25 cellular contexts compared by ENCODE assay signal in genomic region chr14:21227981-21228380, GRCh38. TPM values are rescaled to one million over a fixed set of nuclear protein-coding genes. Genes with fewer than 3 reads are reported as not detected.
DNase-seq lines count a peak whose midpoint lies in the region; ATAC-seq and TF ChIP-seq lines count a peak whose summit lies in the region.
"Had no signal": no experiment of that assay in that cellular context is flagged by ENCODE, and none has a peak within 500 bp of the region (broad histone marks: within the 10 kb centered on the region; RNA-seq: fewer than 3 reads in every experiment).

No MANE protein-coding gene starts in this region.

- DNase-seq in activated naive CD8-positive, alpha-beta T cell treated with anti-CD3 and anti-CD28 coated beads for 36 hours: no peak
- DNase-seq in SK-N-MC (ENCODE audit: low read depth, low spot score) (no peak), endodermal cell (no peak), NCI-H2196 treated with DMSO at 0.1 percent for 48 hours (lab: John Stamatoyannopoulos, UW; ENCODE audit: unreplicated experiment) (no peak), GM19240 (ENCODE audit: insufficient read length, low spot score) (no peak), NCI-H187 treated with DMSO at 0.1 percent for 48 hours (lab: John Stamatoyannopoulos, UW) (no peak)
- no peak for DNase-seq in natural killer cell treated with Interleukin-12 subunit alpha and Interleukin-12 subunit beta and Interleukin-15 and Interleukin-18, amount 100 ng/mL, for 72 hours (ENCODE audit: low spot score)
- DNase-seq: activated CD4-positive, alpha-beta T cell treated with anti-CD3 and anti-CD28 coated beads, Interleukin-2, amount 50 U/mL, for 4 hours; aorta; central memory CD4-positive, alpha-beta T cell; IMR-90; left lung; midbrain; NCI-H1105; NCI-H2081 treated with DMSO at 0.1 percent for 48 hours; nephron progenitor cell; stimulated activated naive CD8-positive, alpha-beta T cell treated with anti-CD3 and anti-CD28 coated beads, Interleukin-15, Interleukin-2, amounts not matched to agents 100 U/mL and 50 U/mL, for 24 hours; thyroid gland had no signal

- peaks cover 15% of the 10 kb centered on the region for H3K36me3 Mint-ChIP-seq in activated naive CD8-positive, alpha-beta T cell
- H3K36me3 Mint-ChIP-seq in activated naive CD8-positive, alpha-beta T cell treated with anti-CD3 and anti-CD28 coated beads for 36 hours: peaks cover 60% of the 10 kb centered on the region
- H3K36me3 Mint-ChIP-seq in endodermal cell (ENCODE audit: low read depth): peaks cover 84% of the 10 kb centered on the region
- peaks cover 53% of the 10 kb centered on the region for H3K36me3 Mint-ChIP-seq in natural killer cell treated with Interleukin-12 subunit alpha and Interleukin-12 subunit beta and Interleukin-15 and Interleukin-18, amount 100 ng/mL, for 72 hours

- H3K4me3 ChIP-seq in SK-N-MC (no peak overlapping the region), endodermal cell (ENCODE audit: low read length) (no peak overlapping the region)
- H3K4me3 ChIP-seq: left lung, thyroid gland had no signal

- WGBS in endodermal cell (ENCODE audit: insufficient coverage in 1 of 2, insufficient read length in 1 of 2), 2 experiments: 96 to 100% methylated on average over 1 of the region's 1 CpG

- H3K4me3 Mint-ChIP-seq in activated naive CD8-positive, alpha-beta T cell: no peak overlapping the region
- no peak overlapping the region for H3K4me3 Mint-ChIP-seq in activated naive CD8-positive, alpha-beta T cell treated with anti-CD3 and anti-CD28 coated beads for 36 hours
- H3K4me3 Mint-ChIP-seq in endodermal cell: no peak overlapping the region
- peak overlapping the region; percentile 21 for H3K4me3 Mint-ChIP-seq in natural killer cell treated with Interleukin-12 subunit alpha and Interleukin-12 subunit beta and Interleukin-15 and Interleukin-18, amount 100 ng/mL, for 72 hours
- H3K4me3 Mint-ChIP-seq: activated naive CD4-positive, alpha-beta T cell treated with anti-CD3 and anti-CD28 coated beads, Interleukin-2, amount 50 U/mL, for 24 hours; nephron progenitor cell; T-helper 2 cell treated with Interferon-gamma antibody and Interleukin-4, amounts not matched to agents 5 μg/mL and 100 μg/mL, for 36 hours had no signal

- H3K9me3 ChIP-seq in SK-N-MC (ENCODE audit: low read depth, low read length) (no peaks in the 10 kb centered on the region), endodermal cell (ENCODE audit: control insufficient read depth, low read length) (no peaks in the 10 kb centered on the region)
- H3K9me3 ChIP-seq: left lung, thyroid gland had no signal

- H3K36me3 ChIP-seq in SK-N-MC (ENCODE audit: insufficient read depth, low read length) (peaks cover 100% of the 10 kb centered on the region), endodermal cell (ENCODE audit: control insufficient read depth, insufficient read depth, low read length) (peaks cover 99% of the 10 kb centered on the region)

- H3K4me1 ChIP-seq in endodermal cell (ENCODE audit: control insufficient read depth, insufficient read depth, low read length): no peaks in the 10 kb centered on the region
- H3K4me1 ChIP-seq: thyroid gland had no signal

- no peaks in the 10 kb centered on the region for H3K27me3 Mint-ChIP-seq in activated naive CD8-positive, alpha-beta T cell
- no peaks in the 10 kb centered on the region for H3K27me3 Mint-ChIP-seq in activated naive CD8-positive, alpha-beta T cell treated with anti-CD3 and anti-CD28 coated beads for 36 hours
- no peaks in the 10 kb centered on the region for H3K27me3 Mint-ChIP-seq in endodermal cell (ENCODE audit: insufficient read depth)
- H3K27me3 Mint-ChIP-seq in natural killer cell treated with Interleukin-12 subunit alpha and Interleukin-12 subunit beta and Interleukin-15 and Interleukin-18, amount 100 ng/mL, for 72 hours: no peaks in the 10 kb centered on the region
- H3K27me3 Mint-ChIP-seq: activated naive CD4-positive, alpha-beta T cell treated with anti-CD3 and anti-CD28 coated beads, Interleukin-2, amount 50 U/mL, for 24 hours had no signal

- H3K27ac ChIP-seq in SK-N-MC (peak overlapping the region; percentile 12; the same call in 1 of the 2 replicates), endodermal cell (ENCODE audit: low read depth, low read length) (no peak overlapping the region)
- H3K27ac ChIP-seq: left lung, thyroid gland had no signal

- H3K27ac Mint-ChIP-seq in activated naive CD8-positive, alpha-beta T cell: peak overlapping the region; percentile 22
- H3K27ac Mint-ChIP-seq in activated naive CD8-positive, alpha-beta T cell treated with anti-CD3 and anti-CD28 coated beads for 36 hours: no peak overlapping the region
- H3K27ac Mint-ChIP-seq in endodermal cell: peak overlapping the region; percentile 48
- peak overlapping the region; percentile 11 to 55 for H3K27ac Mint-ChIP-seq in natural killer cell treated with Interleukin-12 subunit alpha and Interleukin-12 subunit beta and Interleukin-15 and Interleukin-18, amount 100 ng/mL, for 72 hours
- H3K27ac Mint-ChIP-seq: activated naive CD4-positive, alpha-beta T cell treated with anti-CD3 and anti-CD28 coated beads, Interleukin-2, amount 50 U/mL, for 24 hours; nephron progenitor cell; T-helper 2 cell treated with Interferon-gamma antibody and Interleukin-4, amounts not matched to agents 5 μg/mL and 100 μg/mL, for 36 hours had no signal

- ATAC-seq in natural killer cell treated with Interleukin-12 subunit alpha and Interleukin-12 subunit beta and Interleukin-15 and Interleukin-18, amount 100 ng/mL, for 72 hours: no peak
- ATAC-seq: left lung; sciatic nerve; SK-N-SH treated with all-trans-retinoic acid at 6 μM for 48 hours; stimulated activated naive CD8-positive, alpha-beta T cell treated with anti-CD3 and anti-CD28 coated beads, Interleukin-15, Interleukin-2, amounts not matched to agents 100 U/mL and 50 U/mL, for 24 hours had no signal

- TF ChIP-seq CTCF in endodermal cell (conservative IDR thresholded peaks at IDR 0.05): no peak

- H3K9ac ChIP-seq in SK-N-MC (ENCODE audit: insufficient read length) (no peak overlapping the region), endodermal cell (ENCODE audit: extremely low read depth, low read length, poor library complexity, severe bottlenecking) (no peak overlapping the region)

- no peaks in the 10 kb centered on the region for H3K9me3 Mint-ChIP-seq in activated naive CD8-positive, alpha-beta T cell (ENCODE audit: low read depth)
- H3K9me3 Mint-ChIP-seq in activated naive CD8-positive, alpha-beta T cell treated with anti-CD3 and anti-CD28 coated beads for 36 hours: no peaks in the 10 kb centered on the region
- no peaks in the 10 kb centered on the region for H3K9me3 Mint-ChIP-seq in endodermal cell
- no peaks in the 10 kb centered on the region for H3K9me3 Mint-ChIP-seq in natural killer cell treated with Interleukin-12 subunit alpha and Interleukin-12 subunit beta and Interleukin-15 and Interleukin-18, amount 100 ng/mL, for 72 hours
- H3K9me3 Mint-ChIP-seq: activated naive CD4-positive, alpha-beta T cell treated with anti-CD3 and anti-CD28 coated beads, Interleukin-2, amount 50 U/mL, for 24 hours; nephron progenitor cell; T-helper 2 cell treated with Interferon-gamma antibody and Interleukin-4, amounts not matched to agents 5 μg/mL and 100 μg/mL, for 36 hours had no signal

- H3K27me3 ChIP-seq in endodermal cell (ENCODE audit: control insufficient read depth, insufficient read depth, low read length, poor library complexity, severe bottlenecking): no peaks in the 10 kb centered on the region
- H3K27me3 ChIP-seq: left lung, thyroid gland had no signal

- H3K4me1 Mint-ChIP-seq in activated naive CD8-positive, alpha-beta T cell (ENCODE audit: low read depth): peaks cover 73% of the 10 kb centered on the region
- H3K4me1 Mint-ChIP-seq in activated naive CD8-positive, alpha-beta T cell treated with anti-CD3 and anti-CD28 coated beads for 36 hours: peaks cover 56% of the 10 kb centered on the region
- peaks cover 9% of the 10 kb centered on the region for H3K4me1 Mint-ChIP-seq in endodermal cell
- peaks cover 54 to 61% of the 10 kb centered on the region in 2 donors for H3K4me1 Mint-ChIP-seq in natural killer cell treated with Interleukin-12 subunit alpha and Interleukin-12 subunit beta and Interleukin-15 and Interleukin-18, amount 100 ng/mL, for 72 hours (ENCODE audit: low read depth in 2 of 2)

RNA-seq across cellular contexts. Expression of gene HNRNPC, which starts 41.3 kb away (rescaled TPM):
- total RNA-seq in activated naive CD8-positive, alpha-beta T cell treated with anti-CD3 and anti-CD28 coated beads for 36 hours: 1,000 to 10,000 TPM; 1,256 to 1,302 TPM
- 1,000 to 10,000 TPM in 1 of 2 donors, 100 to 1,000 TPM in 1; 751 to 1,003 TPM for total RNA-seq in endodermal cell
- polyA plus RNA-seq in endodermal cell (2013, experiment 1 of 2): 966 TPM
- polyA plus RNA-seq in endodermal cell (2013, experiment 2 of 2): 842 TPM
- 100 to 1,000 TPM; 834 to 917 TPM for total RNA-seq in natural killer cell treated with Interleukin-12 subunit alpha and Interleukin-12 subunit beta and Interleukin-15 and Interleukin-18, amount 100 ng/mL, for 72 hours

RNA-seq across cellular contexts. Expression of gene RPGRIP1, which starts 51.9 kb away (rescaled TPM):
- under 1 TPM; 0.08 to 0.22 TPM for total RNA-seq in activated naive CD8-positive, alpha-beta T cell treated with anti-CD3 and anti-CD28 coated beads for 36 hours
- under 1 TPM in 1 of 2 donors, not detected in 1; 0.29 TPM for total RNA-seq in endodermal cell
- not detected for polyA plus RNA-seq in endodermal cell (2013, experiment 1 of 2)
- polyA plus RNA-seq in endodermal cell (2013, experiment 2 of 2): not detected
- total RNA-seq in natural killer cell treated with Interleukin-12 subunit alpha and Interleukin-12 subunit beta and Interleukin-15 and Interleukin-18, amount 100 ng/mL, for 72 hours: under 1 TPM in 1 of 2 donors, not detected in 1; 0.17 TPM
- total RNA-seq: Daoy, IMR-90, thyroid gland had no signal
- polyA plus RNA-seq: BJ, IMR-90 had no signal
